Comparison of ENCODE assay signal across 3 cellular contexts in the genomic region with DNA sequence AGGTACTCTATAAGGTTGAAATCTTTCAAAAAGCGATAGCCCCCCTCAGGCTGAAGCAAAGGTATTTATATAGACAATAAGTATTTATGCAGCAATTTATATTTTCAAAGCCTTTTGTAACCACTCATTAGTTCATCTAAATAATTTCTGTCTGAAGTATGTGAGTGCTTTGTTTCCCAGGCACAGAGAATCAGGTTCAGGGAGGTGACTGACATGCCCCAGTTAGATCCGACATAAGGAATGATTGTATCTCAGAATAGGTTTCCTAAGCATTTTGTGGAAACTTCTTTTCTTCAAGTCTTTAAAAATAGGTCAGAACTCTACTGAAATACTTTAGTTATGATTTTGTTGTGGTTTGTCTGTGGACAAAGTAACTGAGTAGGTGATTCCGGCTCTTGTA.
"Had no signal": no experiment of that assay in that cellular context is flagged by ENCODE, and none has a peak within 500 bp of the region (broad histone marks: within the 10 kb centered on the region; RNA-seq: fewer than 3 reads in every experiment).

No MANE protein-coding gene starts in this region.

- DNase-seq: GDM1, GF-D8 had no signal

- H3K4me3 ChIP-seq: GM12878 had no signal

- ATAC-seq: GM12878 had no signal
